1 cellular context compared by ENCODE assay signal in genomic region chr17:44375196-44376017, GRCh38.
TF ChIP-seq lines count a peak whose summit lies in the region.

No MANE protein-coding gene starts in this region.

TF ChIP-seq in HEK293, 187 proteins besides CTCF, POLR2A, EP300 and RAD21 (continued from another document):
- TF ChIP-seq GLIS2 (tag by site-specific recombination; IDR thresholded peaks at IDR 0.05) (peak; percentile 26; the same call in 1 of the 2 replicates), ZBTB10 (tag by site-specific recombination; IDR thresholded peaks at IDR 0.05) (no peak), YY1 (tag by site-specific recombination; IDR thresholded peaks at IDR 0.05) (no peak)
